8 cellular contexts compared by ENCODE assay signal in the genomic region with DNA sequence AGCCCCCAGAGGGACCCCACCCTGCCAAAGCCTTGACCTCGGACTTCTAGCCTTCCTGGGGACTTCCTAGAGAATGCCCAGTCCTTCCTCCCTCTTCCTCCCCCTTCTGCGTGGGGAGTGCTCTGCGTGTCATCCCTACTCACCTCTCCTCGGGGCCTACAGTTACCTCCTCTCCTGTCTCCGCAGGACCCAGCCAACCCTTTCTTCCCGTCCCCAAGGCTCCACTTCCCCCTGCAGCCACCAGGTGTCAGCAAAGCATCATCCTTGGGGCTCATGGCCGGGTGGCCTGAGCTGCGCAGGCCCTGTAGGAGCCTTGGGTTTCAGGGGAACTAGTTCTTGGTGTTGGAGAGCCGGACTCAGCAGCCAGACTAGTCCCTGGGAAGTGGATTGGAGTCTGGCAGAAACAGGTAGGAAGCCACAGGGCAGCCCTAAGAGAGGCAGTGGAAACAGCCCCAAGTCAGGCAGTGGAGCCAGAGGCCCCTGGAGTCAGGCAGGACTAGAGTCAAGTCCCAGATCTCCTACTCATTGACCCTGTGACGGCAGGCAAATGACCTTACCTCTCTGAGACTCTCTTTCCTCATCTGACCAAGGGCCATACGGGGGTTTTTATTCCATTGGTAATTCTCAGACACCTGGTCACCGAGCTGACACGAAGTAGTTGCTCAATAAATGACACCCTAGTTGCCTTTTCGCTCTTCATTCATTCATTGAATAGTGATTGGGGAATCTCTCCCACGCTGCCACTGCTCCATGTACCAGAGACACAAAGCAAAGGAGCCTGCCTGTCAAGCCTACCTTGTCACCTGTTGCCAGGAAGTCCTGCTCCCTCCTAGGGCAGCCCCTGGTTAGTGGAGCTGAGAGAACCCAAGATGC.
DNase-seq lines count a peak whose midpoint lies in the region; ATAC-seq, FAIRE-seq and TF ChIP-seq lines count a peak whose summit lies in the region.
"Not testable (repeated sequence)": the region's sequence is repeated elsewhere in the genome, so short reads cannot be mapped to it uniquely, and the experiment has no call there.

No MANE protein-coding gene starts in this region.

- not testable (repeated sequence) for H3K4me1 ChIP-seq in breast epithelium; iPS DF 6.9 (ENCODE audit: control insufficient read depth, insufficient read depth, low read length); sigmoid colon; aorta (ENCODE audit: control insufficient read depth in 1 of 2, insufficient read depth in 2 of 2, low read length in 2 of 2)

- peak; percentile 91 for FAIRE-seq in GM12891 (lab: Jason Lieb, UNC)

- peak; percentile 87 for DNase-seq in GM12891 (ENCODE audit: insufficient read length, low spot score)
- peak; percentile 76 for DNase-seq in HK-2 (ENCODE audit: unreplicated experiment)
- DNase-seq in NCI-H748 treated with DMSO at 0.1 percent for 48 hours (lab: John Stamatoyannopoulos, UW): peak; percentile 24
- DNase-seq in activated CD4-positive, alpha-beta T cell treated with anti-CD3 and anti-CD28 coated beads for 36 hours: peak; percentile 86
- peak; percentile 73 to 82 for DNase-seq in breast epithelium (ENCODE audit: low spot score in 2 of 2)
- peak; percentile 78 for DNase-seq in iPS DF 6.9 (ENCODE audit: low read depth, low spot score)
- DNase-seq in sigmoid colon: peak; percentile 81
- peak; percentile 81 to 89 for DNase-seq in aorta

- not testable (repeated sequence) for H3K27ac Mint-ChIP-seq in activated CD4-positive, alpha-beta T cell treated with anti-CD3 and anti-CD28 coated beads for 36 hours

- H3K27me3 Mint-ChIP-seq in activated CD4-positive, alpha-beta T cell treated with anti-CD3 and anti-CD28 coated beads for 36 hours: not testable (repeated sequence)

- not testable (repeated sequence) for H3K4me3 Mint-ChIP-seq in activated CD4-positive, alpha-beta T cell treated with anti-CD3 and anti-CD28 coated beads for 36 hours

- not testable (repeated sequence) for H3K36me3 ChIP-seq in breast epithelium; iPS DF 6.9 (ENCODE audit: control insufficient read depth, insufficient read depth, low read length); aorta (ENCODE audit: control insufficient read depth in 1 of 2, insufficient read depth in 2 of 2, low read length in 1 of 2)
- peaks cover 8 to 35% (median 30%) of the 10 kb centered on the region in 4 donors for H3K36me3 ChIP-seq in sigmoid colon

- H3K4me1 Mint-ChIP-seq in activated CD4-positive, alpha-beta T cell treated with anti-CD3 and anti-CD28 coated beads for 36 hours: not testable (repeated sequence)

- peak; percentile 99 for ATAC-seq in activated CD4-positive, alpha-beta T cell treated with anti-CD3 and anti-CD28 coated beads for 36 hours
- peak; percentile 93 for ATAC-seq in aorta (ENCODE audit: low FRiP score)

- H3K4me3 ChIP-seq in breast epithelium; iPS DF 6.9 (ENCODE audit: low read length); sigmoid colon; aorta (ENCODE audit: low read length in 2 of 2): not testable (repeated sequence)

- peaks cover 31% of the 10 kb centered on the region for H3K36me3 Mint-ChIP-seq in activated CD4-positive, alpha-beta T cell treated with anti-CD3 and anti-CD28 coated beads for 36 hours (ENCODE audit: low read depth)

- H3K27ac ChIP-seq in breast epithelium; iPS DF 6.9 (ENCODE audit: low read length); sigmoid colon; aorta (ENCODE audit: low read depth in 1 of 2, low read length in 2 of 2): not testable (repeated sequence)

- not testable (repeated sequence) for TF ChIP-seq POLR2A in GM12891 (IDR thresholded peaks at IDR 0.05; ENCODE audit: low read depth, low read length); breast epithelium (IDR thresholded peaks at IDR 0.05); sigmoid colon (IDR thresholded peaks at IDR 0.05)

- H3K9me3 Mint-ChIP-seq in activated CD4-positive, alpha-beta T cell treated with anti-CD3 and anti-CD28 coated beads for 36 hours (ENCODE audit: low read depth): not testable (repeated sequence)

- not testable (repeated sequence) for H3K27me3 ChIP-seq in breast epithelium; iPS DF 6.9 (ENCODE audit: control insufficient read depth, insufficient read depth, low read length); sigmoid colon; aorta (ENCODE audit: control insufficient read depth in 1 of 2, insufficient read depth in 2 of 2, low read length in 1 of 2)

- intact Hi-C loops in activated CD4-positive, alpha-beta T cell treated with anti-CD3 and anti-CD28 coated beads for 36 hours (cut with DNase I, micrococcal nuclease): loop anchor here (1.0 to 5.0 kb wide), 4 partner anchors 105 to 868 kb away; no protein-coding TSS in a partner anchor
- intact Hi-C loops in breast epithelium (cut with DNase I; ENCODE audit: low total_unique reads): loop anchor here (5.0 kb wide), 1 partner anchor 240 kb away; no protein-coding TSS in a partner anchor
- intact Hi-C loops in sigmoid colon (cut with DNase I): loop anchor here (1.0 kb wide), 2 partner anchors 240 to 311 kb away; no protein-coding TSS in a partner anchor
- intact Hi-C loops in aorta (cut with DNase I): loop anchor here (2.0 to 5.0 kb wide), 3 partner anchors 240 to 310 kb away; no protein-coding TSS in a partner anchor

- CTCF ChIA-PET in activated CD4-positive, alpha-beta T cell treated with anti-CD3 and anti-CD28 coated beads for 36 hours (lab: Charles Lee): interaction anchor here (0.6 to 3.1 kb wide), 16 partner anchors 11 to 870 kb away, joined by 3 to 37 read pairs (median 3); no protein-coding TSS in a partner anchor

- not testable (repeated sequence) for H3K9me3 ChIP-seq in breast epithelium; iPS DF 6.9 (ENCODE audit: control insufficient read depth, insufficient read depth, low read length); sigmoid colon; aorta (ENCODE audit: control insufficient read depth, low read length)

- peak; percentile 82 to 99 (median 97) for TF ChIP-seq CTCF in breast epithelium (IDR thresholded peaks at IDR 0.05)
- TF ChIP-seq CTCF in sigmoid colon (IDR thresholded peaks at IDR 0.05): peak; percentile 97 to 99 (median 98)

- WGBS in iPS DF 6.9 (ENCODE audit: insufficient coverage, insufficient read length): no CpG with 5 or more reads among the region's 15 CpGs
- 43 to 47% methylated on average over 15 of the region's 15 CpGs for WGBS in sigmoid colon, 2 donors
- WGBS in aorta, 2 donors: 36 to 39% methylated on average over 14 to 15 of the region's 15 CpGs

- TF ChIP-seq EP300 in sigmoid colon (IDR thresholded peaks at IDR 0.05): not testable (repeated sequence)

- POLR2A ChIA-PET in activated CD4-positive, alpha-beta T cell treated with anti-CD3 and anti-CD28 coated beads for 36 hours (lab: Charles Lee): not testable (repeated sequence)

TF ChIP-seq in GM12891, 5 proteins besides CTCF, POLR2A, EP300 and RAD21:
- TF ChIP-seq POU2F2 (IDR thresholded peaks at IDR 0.05; ENCODE audit: low read depth, low read length): 0 out of 2 replicates have a peak, but pooled peaks have one; percentile 40
TF ChIP-seq in GM12891: peak in this region for 1; not testable (repeated sequence) for 4.

Comparison
In these comparisons a context has a peak if more than half of its experiments do, and no peak if none do; other contexts are left out.
1. DNase-seq: peak in every context shown above with its lines; median percentile 87 in GM12891; 86 in activated CD4-positive, alpha-beta T cell treated with anti-CD3 and anti-CD28 coated beads for 36 hours; 85 in aorta; 81 in sigmoid colon; 78 in iPS DF 6.9; 78 in breast epithelium; 76 in HK-2; 24 in NCI-H748 treated with DMSO at 0.1 percent for 48 hours.